In the genomic region with DNA sequence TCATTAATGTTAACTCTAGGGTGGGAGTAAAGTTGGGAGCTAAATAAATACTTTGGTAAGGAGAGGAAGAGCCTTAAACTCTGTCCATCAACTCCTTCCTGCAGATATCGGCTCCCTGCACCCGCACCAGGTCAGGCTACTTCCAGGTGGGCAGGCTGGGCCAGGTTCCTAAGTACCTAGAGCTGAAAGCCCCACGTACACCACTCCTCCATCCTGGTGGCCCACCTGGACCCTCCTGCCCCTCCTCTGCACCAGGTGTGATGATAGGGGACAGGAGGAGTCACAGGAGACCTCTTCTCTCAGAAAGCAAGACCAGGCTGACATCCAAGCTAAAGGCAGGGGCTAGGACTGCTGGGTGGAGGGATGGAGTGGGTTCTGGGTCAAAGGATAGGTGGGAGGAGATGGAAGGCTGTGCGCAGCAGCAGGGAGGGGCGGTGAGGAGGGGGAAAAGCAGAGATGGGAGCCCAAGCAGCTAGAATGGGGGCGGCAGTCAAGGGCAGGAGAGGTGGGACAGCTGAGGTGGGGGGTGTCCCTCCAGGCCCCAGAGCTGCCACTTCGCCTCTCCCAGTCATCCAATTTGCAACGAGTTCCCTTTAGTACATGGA, we compare ENCODE assay signal across 19 cellular contexts.
"Had no signal": no experiment of that assay in that cellular context is flagged by ENCODE, and none has a peak within 500 bp of the region (broad histone marks: within the 10 kb centered on the region; RNA-seq: fewer than 3 reads in every experiment).

No MANE protein-coding gene starts in this region.

- H3K9me3 ChIP-seq: suprapubic skin had no signal

- H3K4me3 ChIP-seq: body of pancreas, hepatocyte, suprapubic skin had no signal

- ATAC-seq: body of pancreas; effector memory CD8-positive, alpha-beta T cell; left colon had no signal

- H3K27me3 ChIP-seq: body of pancreas, hepatocyte had no signal

- H3K27ac ChIP-seq: body of pancreas, hepatocyte, suprapubic skin, VCaP had no signal

- H3K4me1 ChIP-seq: suprapubic skin had no signal

- H3K36me3 ChIP-seq: suprapubic skin had no signal

- DNase-seq: activated CD4-positive, alpha-beta T cell treated with anti-CD3 and anti-CD28 coated beads for 1 hour; activated CD4-positive, alpha-beta T cell treated with anti-CD3 and anti-CD28 coated beads, Interleukin-2, amount 50 U/mL, for 48 hours; activated naive CD4-positive, alpha-beta T cell; activated naive CD8-positive, alpha-beta T cell treated with anti-CD3 and anti-CD28 coated beads for 36 hours; amygdala; body of pancreas; dermis blood vessel endothelial cell; effector memory CD8-positive, alpha-beta T cell; foreskin fibroblast; left colon; mammary epithelial cell; nephron progenitor cell; stimulated activated CD4-positive, alpha-beta T cell treated with anti-CD3 and anti-CD28 coated beads, Interleukin-12 subunit alpha, Interleukin-12 subunit beta, amount 100 ng/mL, for 4 hours; stimulated activated CD4-positive, alpha-beta T cell treated with anti-CD3 and anti-CD28 coated beads, Interleukin-1b, Interleukin-23, amount 100 ng/mL, for 48 hours; stimulated activated CD8-positive, alpha-beta memory T cell treated with anti-CD3 and anti-CD28 coated beads, Interleukin-4, amount 100 ng/mL, for 48 hours; stimulated activated naive CD4-positive, alpha-beta T cell treated with Interleukin-2 at 50 U/mL for 16 hours had no signal
